In the genomic region with DNA sequence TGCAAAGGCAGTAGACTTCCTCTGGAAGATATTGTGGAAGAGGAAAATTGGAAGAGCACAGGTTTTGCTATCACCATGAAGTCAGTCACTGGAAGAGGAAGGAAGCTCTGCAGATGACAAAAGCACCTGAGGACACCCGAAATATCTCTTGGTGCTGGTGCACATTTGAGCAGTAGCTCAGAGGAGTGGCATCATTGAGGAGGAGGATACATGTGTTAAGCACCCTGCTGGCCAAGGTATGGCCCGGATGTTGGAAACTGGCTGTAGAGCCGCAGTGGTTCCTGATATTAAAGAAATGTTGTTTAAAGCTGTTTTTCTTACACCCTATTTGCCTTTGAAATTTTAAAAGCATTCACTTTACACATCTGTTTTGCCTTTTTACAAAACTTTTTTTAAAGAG, we compare ENCODE assay signal across 21 cellular contexts. TPM values are rescaled to one million over a fixed set of nuclear protein-coding genes. Genes with fewer than 3 reads are reported as not detected.
DNase-seq lines count a peak whose midpoint lies in the region; ATAC-seq, FAIRE-seq and TF ChIP-seq lines count a peak whose summit lies in the region.
"Had no signal": no experiment of that assay in that cellular context is flagged by ENCODE, and none has a peak within 500 bp of the region (broad histone marks: within the 10 kb centered on the region; RNA-seq: fewer than 3 reads in every experiment).

No MANE protein-coding gene starts in this region.

- no peaks in the 10 kb centered on the region for H3K36me3 ChIP-seq in K562 (ENCODE audit: control insufficient read depth, insufficient read depth, low read length)
- H3K36me3 ChIP-seq in smooth muscle cell (ENCODE audit: low read depth) = no peaks in the 10 kb centered on the region

- H2AFZ ChIP-seq in K562 (ENCODE audit: low read depth, low read length) = no peak overlapping the region
- H2AFZ ChIP-seq in smooth muscle cell (ENCODE audit: low read depth) = no peak overlapping the region
- H2AFZ ChIP-seq: PC-9 had no signal

- H3K9me3 ChIP-seq in K562 (replicated peaks; ENCODE audit: control insufficient read depth, insufficient read depth, low read depth, low read length) = no peaks in the 10 kb centered on the region
- H3K9me3 ChIP-seq in smooth muscle cell (replicated peaks; ENCODE audit: low read depth) = no peaks in the 10 kb centered on the region

- no peaks in the 10 kb centered on the region for H3K27me3 Mint-ChIP-seq in activated naive CD4-positive, alpha-beta T cell treated with anti-CD3 and anti-CD28 coated beads, Interleukin-2, amount 50 U/mL, for 24 hours

- no peaks in the 10 kb centered on the region for H3K4me1 ChIP-seq in K562 (replicated peaks in 1 of 2; ENCODE audit: control insufficient read depth in 2 of 2, insufficient read depth in 2 of 2, low read length in 2 of 2)
- no peaks in the 10 kb centered on the region for H3K4me1 ChIP-seq in smooth muscle cell (ENCODE audit: low read depth)

- no TSS peak for BruUV-seq in K562 (replicated peaks; lab: Mats Ljungman, UMichigan)

- POLR2A ChIA-PET in K562 (lab: Yijun Ruan, JAX) = no interaction called here

- no peaks in the 10 kb centered on the region for H3K79me2 ChIP-seq in K562 (ENCODE audit: control insufficient read depth, insufficient read depth, low read length)
- H3K79me2 ChIP-seq in smooth muscle cell (ENCODE audit: low read depth) = no peaks in the 10 kb centered on the region

- no peak for TF ChIP-seq RAD21 in K562 (CRISPR knock-in tag; conservative IDR thresholded peaks at IDR 0.05 in 1 of 2, IDR thresholded peaks at IDR 0.05 in 1 of 2)

- no peak for TF ChIP-seq CTCF in K562 (IDR thresholded peaks at IDR 0.05 in 2 of 3, conservative IDR thresholded peaks at IDR 0.05 in 1 of 3; ENCODE audit: insufficient read depth in 2 of 3, low read depth in 1 of 3, low read length in 3 of 3)
- TF ChIP-seq CTCF in smooth muscle cell (IDR thresholded peaks at IDR 0.05; ENCODE audit: borderline replicate concordance, insufficient read depth, poor library complexity, severe bottlenecking) = no peak

- H3K9me3 Mint-ChIP-seq in activated naive CD4-positive, alpha-beta T cell treated with anti-CD3 and anti-CD28 coated beads, Interleukin-2, amount 50 U/mL, for 24 hours = no peaks in the 10 kb centered on the region

- no peak overlapping the region for H3K9ac ChIP-seq in K562 (ENCODE audit: insufficient read depth in 1 of 2, low read depth in 2 of 2, low read length in 2 of 2)
- no peak overlapping the region for H3K9ac ChIP-seq in smooth muscle cell (ENCODE audit: low read depth)

- intact Hi-C loops in K562 (cut with micrococcal nuclease) = no loop called here

- no peak overlapping the region for H3K27ac ChIP-seq in K562 (ENCODE audit: extremely low read depth, low read depth, low read length)
- peak overlapping the region; percentile 44 for H3K27ac ChIP-seq in smooth muscle cell (ENCODE audit: low read depth)
- H3K27ac ChIP-seq: C4-2B, PC-9, RWPE1 had no signal

- peaks cover 4% of the 10 kb centered on the region for H3K4me1 Mint-ChIP-seq in activated naive CD4-positive, alpha-beta T cell treated with anti-CD3 and anti-CD28 coated beads, Interleukin-2, amount 50 U/mL, for 24 hours

- H3K27ac Mint-ChIP-seq in activated naive CD4-positive, alpha-beta T cell treated with anti-CD3 and anti-CD28 coated beads, Interleukin-2, amount 50 U/mL, for 24 hours = peak overlapping the region; percentile 87

- ATAC-seq in K562 = peak; percentile 53; the same call in 2 of the 3 replicates

- no peak for TF ChIP-seq EP300 in K562 (IDR thresholded peaks at IDR 0.05; ENCODE audit: low read length)

- FAIRE-seq in K562 (lab: Jason Lieb, UNC) (no peak), HTR-8/SVneo (lab: Jason Lieb, UNC) (no peak)

- H3K27me3 ChIP-seq in K562 (ENCODE audit: control insufficient read depth in 2 of 2, insufficient read depth in 2 of 2, low read length in 2 of 2) (no peaks in the 10 kb centered on the region), smooth muscle cell (ENCODE audit: low read depth) (no peaks in the 10 kb centered on the region)

- no peak overlapping the region for H3K4me2 ChIP-seq in K562 (ENCODE audit: insufficient read depth, low read length)
- H3K4me2 ChIP-seq in smooth muscle cell = peak overlapping the region; percentile 5
- H3K4me2 ChIP-seq: PC-9 had no signal

- H3K4me3 ChIP-seq in K562 (no peak overlapping the region), smooth muscle cell (no peak overlapping the region)
- H3K4me3 ChIP-seq: PC-9 had no signal

- peaks cover 31% of the 10 kb centered on the region for H3F3A ChIP-seq in smooth muscle cell (ENCODE audit: low read depth)

- H3K9me1 ChIP-seq in K562 (ENCODE audit: control insufficient read depth, insufficient read depth, low read length) = no peaks in the 10 kb centered on the region

- no peak for TF ChIP-seq POLR2A in K562 (conservative IDR thresholded peaks at IDR 0.05)

- H4K20me1 ChIP-seq in K562 (replicated peaks; ENCODE audit: control insufficient read depth, insufficient read depth, low read length) = no peaks in the 10 kb centered on the region
- H4K20me1 ChIP-seq in smooth muscle cell (ENCODE audit: low read depth) = no peaks in the 10 kb centered on the region

- 55% methylated on average over 3 of the region's 3 CpGs for WGBS in K562 (ENCODE audit: insufficient coverage, low coverage, missing lambda C conversion rate)
- WGBS in smooth muscle cell (ENCODE audit: low lambda C conversion rate) = 63% methylated on average over 3 of the region's 3 CpGs

- peaks cover 3% of the 10 kb centered on the region for H3K36me3 Mint-ChIP-seq in activated naive CD4-positive, alpha-beta T cell treated with anti-CD3 and anti-CD28 coated beads, Interleukin-2, amount 50 U/mL, for 24 hours

- H3K4me3 Mint-ChIP-seq in activated naive CD4-positive, alpha-beta T cell treated with anti-CD3 and anti-CD28 coated beads, Interleukin-2, amount 50 U/mL, for 24 hours = no peak overlapping the region

- in situ Hi-C loops in K562 (cut with MboI) = no loop called here

- CTCF ChIA-PET in K562 (lab: Yijun Ruan, JAX; ENCODE audit: low intra/inter-chr PET ratio) = no interaction called here

- no peak for DNase-seq in activated naive CD4-positive, alpha-beta T cell (lab: John Stamatoyannopoulos, UW)
- DNase-seq in K562 (ENCODE audit: extremely low read depth in 1 of 4, low spot score in 3 of 4) = no peak
- no peak for DNase-seq in smooth muscle cell (lab: John Stamatoyannopoulos, UW; ENCODE audit: unreplicated experiment)
- no peak for DNase-seq in HTR-8/SVneo (ENCODE audit: insufficient read length, low spot score)
- DNase-seq in iPS-NIHi11 (ENCODE audit: low spot score) = no peak
- DNase-seq: EL, GF-D8, NCI-H1105, NCI-H146, NCI-H2029 treated with DMSO at 0.1 percent for 48 hours, NCI-H226, NCI-H510A treated with DMSO at 0.1 percent for 48 hours, NCI-H748 treated with DMSO at 0.1 percent for 48 hours, PC-9, SIG-M5 had no signal

RNA-seq across cellular contexts. Expression of a gene that starts 32.7 kb away (rescaled TPM):
- not detected for polyA plus RNA-seq in PFSK-1 (2012; ENCODE audit: insufficient read length, low read depth)
- total RNA-seq in K562 (2011; cell fraction: chromatin; rRNA removed; ENCODE audit: low replicate concordance) = not detected in 2 replicates
- total RNA-seq in K562 (2011; cell fraction: nucleolus; rRNA removed) = not detected in 2 replicates
- not detected in 2 replicates for total RNA-seq in K562 (2011; cell fraction: nucleoplasm; rRNA removed)
- total RNA-seq in K562 (2014; rRNA removed) (not detected in 2 replicates), K562 (2014; rRNA removed; fragmentation: Illumina TruSeq; extraction: Trizol) (not detected in 2 replicates), K562 (2015; rRNA removed; fragmentation: Illumina TruSeq; extraction: Trizol) (not detected in 2 replicates), K562 (2021) (not detected in 2 replicates), smooth muscle cell (not detected in 2 replicates)
- polyA plus RNA-seq in K562 (2011; rRNA removed) (not detected in 2 replicates), K562 (2014; fragmentation: Illumina TruSeq; extraction: Trizol) (not detected in 2 replicates), K562 (2014; fragmentation: Nextera tagmentation; extraction: Ambion mirVana) (not detected), K562 (2014; rRNA removed) (not detected in 2 replicates), smooth muscle cell (not detected in 2 replicates)
- polyA plus RNA-seq in K562 (2011; cell fraction: cytosol; rRNA removed) = not detected in 2 replicates
- not detected in 2 replicates for polyA plus RNA-seq in K562 (2011; cell fraction: nucleus; rRNA removed)
- polyA plus RNA-seq in K562 (2012) = not detected in 2 replicates
- polyA minus RNA-seq in K562 (2011; rRNA and poly(A)+ RNA removed) = not detected in 2 replicates
- not detected in 2 replicates for polyA minus RNA-seq in K562 (2011; cell fraction: cytosol; rRNA and poly(A)+ RNA removed)
- polyA minus RNA-seq in K562 (2011; cell fraction: nucleus; rRNA and poly(A)+ RNA removed) = not detected in 2 replicates
- total RNA-seq: A172, H4, PC-9 had no signal

RNA-seq across cellular contexts. Expression of a gene that starts 48.6 kb away (rescaled TPM):
- not detected for polyA plus RNA-seq in PFSK-1 (2012; ENCODE audit: insufficient read length, low read depth)
- not detected in 2 replicates for total RNA-seq in K562 (2011; cell fraction: chromatin; rRNA removed; ENCODE audit: low replicate concordance)
- total RNA-seq in K562 (2011; cell fraction: nucleolus; rRNA removed) = not detected in 2 replicates
- total RNA-seq in K562 (2011; cell fraction: nucleoplasm; rRNA removed) = not detected in 2 replicates
- total RNA-seq in K562 (2014; rRNA removed) (not detected in 2 replicates), K562 (2014; rRNA removed; fragmentation: Illumina TruSeq; extraction: Trizol) (not detected in 2 replicates), K562 (2015; rRNA removed; fragmentation: Illumina TruSeq; extraction: Trizol) (not detected in 2 replicates), K562 (2021) (not detected in 2 replicates), smooth muscle cell (not detected in 2 replicates)
- polyA plus RNA-seq in K562 (2011; rRNA removed) (not detected in 2 replicates), K562 (2014; fragmentation: Illumina TruSeq; extraction: Trizol) (not detected in 2 replicates), K562 (2014; fragmentation: Nextera tagmentation; extraction: Ambion mirVana) (not detected), K562 (2014; rRNA removed) (not detected in 2 replicates), smooth muscle cell (not detected in 2 replicates)
- polyA plus RNA-seq in K562 (2011; cell fraction: cytosol; rRNA removed) = not detected in 2 replicates
- polyA plus RNA-seq in K562 (2011; cell fraction: nucleus; rRNA removed) = not detected in 2 replicates
- polyA plus RNA-seq in K562 (2012) = not detected in 2 replicates
- polyA minus RNA-seq in K562 (2011; rRNA and poly(A)+ RNA removed) = not detected in 2 replicates
- not detected in 2 replicates for polyA minus RNA-seq in K562 (2011; cell fraction: cytosol; rRNA and poly(A)+ RNA removed)
- not detected in 2 replicates for polyA minus RNA-seq in K562 (2011; cell fraction: nucleus; rRNA and poly(A)+ RNA removed)
- total RNA-seq: A172, H4, PC-9 had no signal

RNA-seq across cellular contexts. Expression of a gene that starts 51.3 kb away (rescaled TPM):
- not detected for polyA plus RNA-seq in PFSK-1 (2012; ENCODE audit: insufficient read length, low read depth)
- total RNA-seq in K562 (2011; cell fraction: chromatin; rRNA removed; ENCODE audit: low replicate concordance) = not detected in 2 replicates
- total RNA-seq in K562 (2011; cell fraction: nucleolus; rRNA removed) = not detected in 2 replicates
- total RNA-seq in K562 (2011; cell fraction: nucleoplasm; rRNA removed) = not detected in 2 replicates
- not detected in 2 replicates for total RNA-seq in K562 (2014; rRNA removed)
- not detected in 2 replicates for total RNA-seq in K562 (2014; rRNA removed; fragmentation: Illumina TruSeq; extraction: Trizol)
- not detected in 2 replicates for total RNA-seq in K562 (2015; rRNA removed; fragmentation: Illumina TruSeq; extraction: Trizol)
- total RNA-seq in K562 (2021) = not detected in 2 replicates
- not detected in 2 replicates for polyA plus RNA-seq in K562 (2011; rRNA removed)
- not detected in 2 replicates for polyA plus RNA-seq in K562 (2011; cell fraction: cytosol; rRNA removed)
- not detected in 2 replicates for polyA plus RNA-seq in K562 (2011; cell fraction: nucleus; rRNA removed)
- polyA plus RNA-seq in K562 (2012) = not detected in 2 replicates
- not detected in 2 replicates for polyA plus RNA-seq in K562 (2014; fragmentation: Illumina TruSeq; extraction: Trizol)
- not detected for polyA plus RNA-seq in K562 (2014; fragmentation: Nextera tagmentation; extraction: Ambion mirVana)
- 0.09 TPM in 1 of 2 replicates, not detected in the other for polyA plus RNA-seq in K562 (2014; rRNA removed)
- polyA minus RNA-seq in K562 (2011; rRNA and poly(A)+ RNA removed) = not detected in 2 replicates
- not detected in 2 replicates for polyA minus RNA-seq in K562 (2011; cell fraction: cytosol; rRNA and poly(A)+ RNA removed)
- polyA minus RNA-seq in K562 (2011; cell fraction: nucleus; rRNA and poly(A)+ RNA removed) = not detected in 2 replicates
- total RNA-seq in smooth muscle cell = not detected in 2 replicates
- 0.34 TPM in 1 of 2 replicates, not detected in the other for polyA plus RNA-seq in smooth muscle cell
- total RNA-seq: A172, H4, PC-9 had no signal
